ENCODE assay signal across 32 cellular contexts in the genomic region with DNA sequence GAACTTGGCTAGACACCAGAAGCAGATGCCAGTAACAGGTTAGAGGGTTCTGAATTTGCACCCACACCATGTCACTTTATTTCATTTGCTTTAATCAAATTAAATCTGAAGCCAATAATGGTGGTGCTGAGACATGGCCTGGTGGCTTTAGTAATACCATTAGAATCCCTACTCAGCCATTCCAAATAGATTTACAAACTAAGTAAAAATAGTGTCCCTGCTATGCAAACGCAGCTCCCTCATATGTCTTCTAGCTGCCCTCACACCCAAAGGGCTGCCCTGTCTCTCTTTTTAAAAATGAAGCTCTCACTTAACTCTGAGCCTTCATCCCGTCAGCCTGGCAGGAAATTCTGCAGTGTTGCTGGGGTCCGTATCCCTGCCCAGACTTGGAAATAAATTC. TPM values are rescaled to one million over a fixed set of nuclear protein-coding genes. Genes with fewer than 3 reads are reported as not detected.
"Had no signal": no experiment of that assay in that cellular context is flagged by ENCODE, and none has a peak within 500 bp of the region (broad histone marks: within the 10 kb centered on the region; RNA-seq: fewer than 3 reads in every experiment).

No MANE protein-coding gene starts in this region.

- H3K27ac ChIP-seq: colonic mucosa, epithelial cell of prostate, esophagus squamous epithelium, heart right ventricle, left lung, lower lobe of right lung had no signal

- H3K4me3 ChIP-seq: colonic mucosa, esophagus squamous epithelium, gastrocnemius medialis, heart right ventricle, left lung, lower lobe of right lung, mucosa of descending colon had no signal

- H3K4me1 ChIP-seq: colonic mucosa, left lung, lower lobe of right lung had no signal

- H3K27me3 ChIP-seq: colonic mucosa, esophagus squamous epithelium, gastrocnemius medialis, heart right ventricle, left lung had no signal

- ATAC-seq: effector memory CD8-positive, alpha-beta T cell; esophagus mucosa; gastrocnemius medialis; heart right ventricle; left cardiac atrium; left lung; left ventricle myocardium superior; lower lobe of right lung; mucosa of descending colon had no signal

- H3K36me3 ChIP-seq: colonic mucosa, esophagus squamous epithelium, gastrocnemius medialis, heart right ventricle, left lung, lower lobe of right lung had no signal

- DNase-seq: colonic mucosa; cortex of kidney; effector CD8-positive, alpha-beta T cell; effector memory CD8-positive, alpha-beta T cell; endodermal cell; erythroblast; esophagus squamous epithelium; foreskin fibroblast; foreskin melanocyte; gastrocnemius medialis; glutamatergic neuron; head of caudate nucleus; heart right ventricle; hippocampal formation; left cardiac atrium; left lung; left ventricle myocardium superior; lower lobe of right lung; mesenchymal stem cell; mucosa of descending colon; naive B cell had no signal

- H3K9me3 ChIP-seq: colonic mucosa, esophagus squamous epithelium, gastrocnemius medialis, heart right ventricle, left lung, lower lobe of right lung, mucosa of descending colon had no signal

RNA-seq across cellular contexts. Expression of a gene that starts 29.9 kb away (rescaled TPM):
- total RNA-seq: colonic mucosa, dermis microvascular lymphatic vessel endothelial cell, endodermal cell, esophagus mucosa, esophagus squamous epithelium, gastrocnemius medialis, glomerular endothelial cell, heart right ventricle, kidney epithelial cell, left cardiac atrium, left lung, left ventricle myocardium superior, lower leg skin, lower lobe of right lung, lung microvascular endothelial cell, mesenteric fat pad, mesothelial cell of epicardium, mucosa of descending colon, myocyte had no signal
- polyA plus RNA-seq: heart right ventricle, keratinocyte had no signal
